ENCODE assay signal across 22 cellular contexts in the genomic region with DNA sequence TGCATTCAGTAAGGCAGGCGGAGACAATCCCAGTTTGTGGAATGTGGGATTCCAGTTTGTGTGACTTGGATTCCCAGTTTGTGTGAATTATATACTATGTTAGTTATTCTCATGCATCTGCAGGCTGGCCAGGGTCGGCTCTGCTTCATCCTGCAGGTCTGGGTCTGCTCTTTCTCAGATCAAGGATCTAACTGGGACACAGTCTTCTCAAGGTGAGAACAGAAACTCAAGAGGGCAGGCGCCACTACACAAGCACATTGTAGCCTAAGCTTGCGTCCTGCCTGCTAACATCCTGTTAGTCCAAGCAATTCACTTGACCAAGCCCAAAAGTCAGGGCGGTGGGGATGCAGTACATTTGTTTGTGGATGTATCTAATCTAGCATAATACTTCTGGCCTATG.
"Had no signal": no experiment of that assay in that cellular context is flagged by ENCODE, and none has a peak within 500 bp of the region (broad histone marks: within the 10 kb centered on the region; RNA-seq: fewer than 3 reads in every experiment).

No MANE protein-coding gene starts in this region.

- H3K36me3 ChIP-seq: neural progenitor cell, ovary, right lobe of liver, sigmoid colon, stomach, tibial artery, transverse colon, upper lobe of right lung, uterus had no signal

- H3K27me3 ChIP-seq: neural progenitor cell, ovary, right lobe of liver, sigmoid colon, stomach, tibial artery, transverse colon, upper lobe of right lung, uterus had no signal

- H3K4me3 ChIP-seq: neural progenitor cell, ovary, psoas muscle, right lobe of liver, sigmoid colon, stomach, tibial artery, transverse colon, upper lobe of right lung, uterus had no signal

- H3K27ac ChIP-seq: neural progenitor cell, ovary, parathyroid adenoma, psoas muscle, right lobe of liver, sigmoid colon, stomach, tibial artery, transverse colon, upper lobe of right lung, uterus had no signal

- DNase-seq: natural killer cell; occipital lobe; ovary; posterior cingulate gyrus; psoas muscle; right cardiac atrium; right lobe of liver; sigmoid colon; small intestine; stimulated activated CD4-positive, alpha-beta T cell treated with anti-CD3 and anti-CD28 coated beads, Interleukin-15, amount 100 ng/mL, for 24 hours; stimulated activated CD4-positive, alpha-beta T cell treated with anti-CD3 and anti-CD28 coated beads, Interleukin-2, amount 100 ng/mL, for 24 hours; stimulated activated CD4-positive, alpha-beta T cell treated with anti-CD3 and anti-CD28 coated beads, Interleukin-2, amount 100 ng/mL, for 48 hours; stimulated activated CD4-positive, alpha-beta T cell treated with anti-CD3 and anti-CD28 coated beads, Interleukin-4, amount 100 ng/mL, for 24 hours; stimulated activated naive B cell treated with anti-CD40 and anti-IgM and Interleukin-4, amounts not matched to agents 10 μg/mL and 1 μg/mL and 100 μg/mL, for 72 hours; stimulated activated naive CD4-positive, alpha-beta T cell treated with Interleukin-2 at 50 U/mL for 16 hours; stomach; tibial artery; transverse colon; upper lobe of right lung; uterus had no signal

- H3K9me3 ChIP-seq: ovary, psoas muscle, right lobe of liver, sigmoid colon, stomach, tibial artery, transverse colon, upper lobe of right lung, uterus had no signal

- H3K4me1 ChIP-seq: parathyroid adenoma, psoas muscle, right lobe of liver, sigmoid colon, stomach, tibial artery, transverse colon, upper lobe of right lung, uterus had no signal
